In genomic region chr14:99630202-99630601, GRCh38 we compare ENCODE assay signal across 22 cellular contexts. TPM values are rescaled to one million over a fixed set of nuclear protein-coding genes. Genes with fewer than 3 reads are reported as not detected.
"Had no signal": no experiment of that assay in that cellular context is flagged by ENCODE, and none has a peak within 500 bp of the region (broad histone marks: within the 10 kb centered on the region; RNA-seq: fewer than 3 reads in every experiment).

No MANE protein-coding gene starts in this region.

- H3K4me1 ChIP-seq: gastrocnemius medialis had no signal

- H3K4me3 ChIP-seq: dorsolateral prefrontal cortex, gastrocnemius medialis, heart right ventricle, lung, right atrium auricular region, suprapubic skin, thyroid gland had no signal

- H3K36me3 ChIP-seq: gastrocnemius medialis, heart right ventricle, right atrium auricular region, suprapubic skin, thyroid gland had no signal

- H3K36me3 Mint-ChIP-seq: naive thymus-derived CD4-positive, alpha-beta T cell; type B pancreatic cell had no signal

- DNase-seq: cortex of kidney; dorsolateral prefrontal cortex; effector CD8-positive, alpha-beta T cell; gastrocnemius medialis; heart right ventricle; hypothalamus; left colon; left ventricle myocardium superior; mesenchymal stem cell; naive thymus-derived CD4-positive, alpha-beta T cell; nephron progenitor cell; small intestine; stimulated activated CD4-positive, alpha-beta T cell treated with anti-CD3 and anti-CD28 coated beads, Interleukin-12 subunit alpha, Interleukin-12 subunit beta, amount 100 ng/mL, for 4 hours; stimulated activated naive CD4-positive, alpha-beta T cell treated with Interleukin-2 at 50 U/mL for 16 hours; thyroid gland had no signal

- H3K4me3 Mint-ChIP-seq: naive thymus-derived CD4-positive, alpha-beta T cell; nephron progenitor cell; type B pancreatic cell had no signal

- FAIRE-seq: small intestine, urothelium cell line had no signal

- ATAC-seq: gastrocnemius medialis; heart right ventricle; left colon; left ventricle myocardium superior; naive thymus-derived CD4-positive, alpha-beta T cell had no signal

- H3K27ac Mint-ChIP-seq: naive thymus-derived CD4-positive, alpha-beta T cell; nephron progenitor cell; type B pancreatic cell had no signal

- H3K9me3 ChIP-seq: gastrocnemius medialis, heart right ventricle, right atrium auricular region, suprapubic skin, thyroid gland had no signal

- H3K27me3 ChIP-seq: dorsolateral prefrontal cortex, gastrocnemius medialis, heart right ventricle, right atrium auricular region, suprapubic skin, thyroid gland had no signal

- H3K9me3 Mint-ChIP-seq: naive thymus-derived CD4-positive, alpha-beta T cell; nephron progenitor cell; type B pancreatic cell had no signal

- H3K27ac ChIP-seq: gastrocnemius medialis, heart right ventricle, right atrium auricular region, suprapubic skin, thyroid gland had no signal

RNA-seq across cellular contexts. Expression of gene HHIPL1, which starts 14.7 kb away (rescaled TPM):
- total RNA-seq: mononuclear cell had no signal
- polyA plus RNA-seq: naive thymus-derived CD4-positive, alpha-beta T cell had no signal

RNA-seq across cellular contexts. Expression of gene CYP46A1, which starts 53.9 kb away (rescaled TPM):
- total RNA-seq: kidney epithelial cell had no signal
